Comparison of ENCODE assay signal across 2 cellular contexts in the genomic region with DNA sequence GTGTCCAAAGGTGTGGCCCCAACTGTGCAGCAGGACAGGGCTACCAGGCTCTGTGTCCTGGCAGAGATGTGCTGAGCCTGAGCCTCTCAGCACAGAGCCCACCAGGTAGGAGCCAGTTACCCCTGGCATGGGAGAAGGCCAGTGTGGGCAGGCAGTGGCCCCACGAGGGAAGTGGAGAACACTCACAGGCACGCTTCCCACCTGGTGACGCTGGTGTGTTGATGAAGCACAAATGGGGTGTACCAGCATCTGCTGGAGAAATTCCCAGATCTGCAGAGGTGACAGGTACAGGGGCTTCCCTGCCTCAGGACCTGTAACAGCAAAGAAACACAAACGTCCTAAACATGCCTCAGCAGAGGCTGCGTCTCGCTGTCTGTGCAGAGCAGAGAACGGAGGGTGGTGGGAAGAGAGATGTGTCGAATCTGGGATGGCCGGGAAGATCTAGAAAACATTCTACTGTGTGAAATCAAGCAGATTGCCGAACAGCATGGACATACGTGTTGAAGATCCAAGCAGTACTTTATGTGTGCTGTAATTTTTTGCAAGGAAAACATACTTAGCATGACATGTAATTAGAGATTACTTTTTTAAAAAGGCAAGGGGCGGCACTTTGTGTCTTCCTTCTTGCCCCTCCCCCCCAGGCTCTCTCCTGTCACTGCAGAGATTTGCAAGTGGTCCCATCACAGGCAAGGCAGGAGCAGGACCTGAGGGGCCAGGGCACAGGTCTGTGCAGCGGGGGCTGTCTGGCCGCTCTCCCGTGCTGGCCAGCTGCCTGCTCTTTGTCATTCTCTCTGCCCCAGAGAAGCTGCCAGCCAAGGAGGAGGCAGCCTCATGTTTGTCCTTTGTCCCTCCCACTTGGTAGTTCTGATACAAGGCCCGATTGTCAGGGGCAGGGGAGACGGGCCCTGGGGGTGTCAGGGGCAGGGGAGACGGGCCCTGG.
TF ChIP-seq lines count a peak whose summit lies in the region.

No MANE protein-coding gene starts in this region.

TF ChIP-seq in endothelial cell of umbilical vein, 7 proteins besides CTCF, POLR2A, EP300 and RAD21:
- TF ChIP-seq POLR2AphosphoS5 (IDR thresholded peaks at IDR 0.05; ENCODE audit: insufficient read depth, low read depth, low read length) = peak; percentile 20
- TF ChIP-seq, protein P1, sequence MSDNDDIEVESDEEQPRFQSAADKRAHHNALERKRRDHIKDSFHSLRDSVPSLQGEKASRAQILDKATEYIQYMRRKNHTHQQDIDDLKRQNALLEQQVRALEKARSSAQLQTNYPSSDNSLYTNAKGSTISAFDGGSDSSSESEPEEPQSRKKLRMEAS (IDR thresholded peaks at IDR 0.05; ENCODE audit: insufficient read depth, insufficient read length) = no peak
TF ChIP-seq in endothelial cell of umbilical vein: peak in this region for 1.

TF ChIP-seq in GM12891, 5 proteins besides CTCF, POLR2A, EP300 and RAD21:
- TF ChIP-seq PAX5 (IDR thresholded peaks at IDR 0.05; ENCODE audit: insufficient read depth, low read length, severe bottlenecking) (no peak), SPI1 (IDR thresholded peaks at IDR 0.05; ENCODE audit: low read depth, low read length) (no peak), POU2F2 (IDR thresholded peaks at IDR 0.05; ENCODE audit: low read depth, low read length) (no peak), TAF1 (IDR thresholded peaks at IDR 0.05; ENCODE audit: low read depth, low read length) (no peak), POLR2AphosphoS5 (IDR thresholded peaks at IDR 0.05; ENCODE audit: low read depth, low read length) (no peak)
TF ChIP-seq in GM12891: peak in this region for 0.
